Comparison of ENCODE assay signal across 23 cellular contexts in the genomic region with DNA sequence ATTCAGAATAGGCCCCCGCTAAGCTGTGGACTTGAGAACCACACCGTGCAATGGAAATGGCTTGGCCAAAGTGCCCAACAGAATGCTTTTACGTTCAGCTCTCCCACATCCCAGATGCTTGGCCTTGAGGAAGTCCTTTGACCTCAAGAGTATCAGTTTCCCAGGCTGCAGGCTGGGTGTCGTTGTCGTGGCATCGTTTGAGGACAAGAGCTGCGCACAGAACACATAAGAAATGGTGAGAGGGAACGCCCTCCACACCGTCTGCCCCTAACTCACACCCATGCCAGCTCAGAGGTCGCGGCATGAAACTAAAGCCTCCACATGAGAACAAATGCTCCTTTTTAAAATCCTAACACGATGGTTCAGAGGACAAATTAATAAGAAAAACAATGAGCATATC.
"Had no signal": no experiment of that assay in that cellular context is flagged by ENCODE, and none has a peak within 500 bp of the region (broad histone marks: within the 10 kb centered on the region; RNA-seq: fewer than 3 reads in every experiment).

No MANE protein-coding gene starts in this region.

- H3K36me3 ChIP-seq: brain microvascular endothelial cell, cardiac muscle cell had no signal

- H3K4me3 Mint-ChIP-seq: activated B cell treated with CpG ODN at 0.5 μM for 24 hours; activated CD4-positive, alpha-beta T cell treated with anti-CD3 and anti-CD28 coated beads, Interleukin-2, amount 10 ng/mL, durations not matched to agents 24 days and 14 days; activated T-cell treated with anti-CD3 and anti-CD28 coated beads, Interleukin-2, amount 50 U/mL, for 72 hours; T-helper 17 cell had no signal

- H3K27me3 Mint-ChIP-seq: activated B cell treated with CpG ODN at 0.5 μM for 24 hours; activated CD4-positive, alpha-beta T cell treated with anti-CD3 and anti-CD28 coated beads, Interleukin-2, amount 10 ng/mL, durations not matched to agents 24 days and 14 days; T-helper 17 cell had no signal

- H3K9me3 Mint-ChIP-seq: activated B cell treated with CpG ODN at 0.5 μM for 24 hours; activated CD4-positive, alpha-beta T cell treated with anti-CD3 and anti-CD28 coated beads, Interleukin-2, amount 10 ng/mL, durations not matched to agents 24 days and 14 days; activated T-cell treated with anti-CD3 and anti-CD28 coated beads, Interleukin-2, amount 50 U/mL, for 72 hours; activated T-helper 2 cell treated with anti-CD3 and anti-CD28 coated beads, Interferon-gamma antibody, Interleukin-2, Interleukin-4, amounts not matched to agents 10 μg/mL and 5 μg/mL and 100 μg/mL, durations not matched to agents 14 hours and 24 hours and 36 hours had no signal

- H3K4me3 ChIP-seq: cardiac muscle cell, coronary artery had no signal

- ATAC-seq: activated T-cell treated with anti-CD3 and anti-CD28 coated beads, Interleukin-2, amount 50 U/mL, for 72 hours; PC-3; T-helper 17 cell had no signal

- DNase-seq: activated B cell treated with CpG ODN at 0.5 μM for 24 hours; activated CD4-positive, alpha-beta T cell treated with anti-CD3 and anti-CD28 coated beads for 1 hour; activated CD4-positive, alpha-beta T cell treated with anti-CD3 and anti-CD28 coated beads, Interleukin-2, amount 10 ng/mL, durations not matched to agents 24 days and 14 days; activated CD4-positive, alpha-beta T cell treated with anti-CD3 and anti-CD28 coated beads, Interleukin-2, amount 50 U/mL, for 48 hours; activated gamma-delta T cell treated with Interleukin-2 at 50 U/mL for 16 hours; activated naive CD4-positive, alpha-beta T cell treated with anti-CD3 and anti-CD28 coated beads, Interleukin-2, amount 50 U/mL, for 16 hours; activated T-cell treated with anti-CD3 and anti-CD28 coated beads for 4 hours; activated T-cell treated with anti-CD3 and anti-CD28 coated beads, Interleukin-2, amount 50 U/mL, for 72 hours; amniotic stem cell; brain microvascular endothelial cell; KG1; NCI-H1105 treated with DMSO at 0.1 percent for 48 hours; NCI-H1436 treated with DMSO at 0.1 percent for 48 hours; NCI-H187; NCI-H2081; NCI-H524; PC-3; SIG-M5; T-helper 17 cell; T-helper 9 cell had no signal

- H3K27ac Mint-ChIP-seq: activated CD4-positive, alpha-beta T cell treated with anti-CD3 and anti-CD28 coated beads, Interleukin-2, amount 10 ng/mL, durations not matched to agents 24 days and 14 days; activated T-cell treated with anti-CD3 and anti-CD28 coated beads, Interleukin-2, amount 50 U/mL, for 72 hours; activated T-helper 2 cell treated with anti-CD3 and anti-CD28 coated beads, Interferon-gamma antibody, Interleukin-2, Interleukin-4, amounts not matched to agents 10 μg/mL and 5 μg/mL and 100 μg/mL, durations not matched to agents 14 hours and 24 hours and 36 hours; T-helper 17 cell had no signal

- H3K27me3 ChIP-seq: brain microvascular endothelial cell, cardiac muscle cell had no signal

- H3K27ac ChIP-seq: brain microvascular endothelial cell, cardiac muscle cell, coronary artery had no signal
